In the genomic region with DNA sequence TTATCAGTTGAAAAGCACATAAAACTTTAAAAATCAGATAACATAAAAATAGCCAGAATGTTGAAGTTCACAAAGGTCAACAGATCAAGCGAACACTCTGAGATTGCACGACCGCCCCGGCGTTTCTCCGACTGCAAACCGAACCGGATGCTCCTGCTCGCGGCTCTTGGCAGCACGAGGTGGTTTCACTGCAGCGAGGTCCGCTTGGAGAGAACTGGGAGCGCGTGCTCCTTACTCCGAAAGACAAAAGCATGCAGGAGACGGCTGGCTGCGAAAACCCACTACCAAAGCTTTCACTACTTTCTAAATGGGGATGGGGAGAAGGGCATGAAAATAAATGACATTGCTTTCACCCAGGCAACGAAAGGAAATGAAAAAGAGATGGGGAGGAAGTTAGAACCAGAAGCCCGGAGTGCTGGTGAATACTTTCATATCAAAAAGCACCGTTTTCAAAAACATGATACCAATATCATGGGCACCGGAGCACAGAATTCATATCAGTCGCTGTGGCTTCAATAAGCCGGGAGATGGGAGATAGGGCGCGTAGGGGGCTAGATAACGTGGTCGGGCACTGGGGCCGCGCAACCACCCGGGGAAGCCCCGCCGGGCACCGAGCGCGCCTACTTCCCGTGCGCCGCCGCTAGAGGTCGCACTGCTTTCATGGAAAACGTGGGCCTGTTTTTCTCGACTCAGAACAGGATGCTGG, we compare ENCODE assay signal across 1 cellular context.
A peak's percentile ranks its signal among the peaks of the same experiment; 100 is the strongest.
TF ChIP-seq lines count a peak whose summit lies in the region.

No MANE protein-coding gene starts in this region.

TF ChIP-seq in HepG2, 621 proteins besides CTCF, POLR2A, EP300 and RAD21 (continued from another document and continues in another):
- no peak for TF ChIP-seq PAF1 (CRISPR knock-in tag; IDR thresholded peaks at IDR 0.05)
- TF ChIP-seq ZNF350 (CRISPR knock-in tag; IDR thresholded peaks at IDR 0.05; ENCODE audit: borderline replicate concordance, low read depth) = peak; percentile 58; the same call in 1 of the 2 replicates
- TF ChIP-seq ZNF615 (CRISPR knock-in tag; IDR thresholded peaks at IDR 0.05; ENCODE audit: borderline replicate concordance) = 0 out of 2 replicates have a peak, but pooled peaks have one; percentile 25
- TF ChIP-seq, protein P1, sequence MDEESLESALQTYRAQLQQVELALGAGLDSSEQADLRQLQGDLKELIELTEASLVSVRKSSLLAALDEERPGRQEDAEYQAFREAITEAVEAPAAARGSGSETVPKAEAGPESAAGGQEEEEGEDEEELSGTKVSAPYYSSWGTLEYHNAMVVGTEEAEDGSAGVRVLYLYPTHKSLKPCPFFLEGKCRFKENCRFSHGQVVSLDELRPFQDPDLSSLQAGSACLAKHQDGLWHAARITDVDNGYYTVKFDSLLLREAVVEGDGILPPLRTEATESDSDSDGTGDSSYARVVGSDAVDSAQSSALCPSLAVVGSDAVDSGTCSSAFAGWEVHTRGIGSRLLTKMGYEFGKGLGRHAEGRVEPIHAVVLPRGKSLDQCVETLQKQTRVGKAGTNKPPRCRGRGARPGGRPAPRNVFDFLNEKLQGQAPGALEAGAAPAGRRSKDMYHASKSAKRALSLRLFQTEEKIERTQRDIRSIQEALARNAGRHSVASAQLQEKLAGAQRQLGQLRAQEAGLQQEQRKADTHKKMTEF (CRISPR knock-in tag; IDR thresholded peaks at IDR 0.05) = peak; percentile 72; the same call in 1 of the 2 replicates
- TF ChIP-seq AGO1 (IDR thresholded peaks at IDR 0.05; ENCODE audit: low read depth, low read length, poor library complexity, severe bottlenecking) = peak; percentile 64
- TF ChIP-seq RBAK (CRISPR knock-in tag; IDR thresholded peaks at IDR 0.05) = no peak
- no peak for TF ChIP-seq NR2F6 (IDR thresholded peaks at IDR 0.05)
- TF ChIP-seq NR2F6 (CRISPR knock-in tag; IDR thresholded peaks at IDR 0.05) = peak; percentile 57; the same call in 1 of the 2 replicates
- peak in 1 of 2 experiments; percentile 14; a peak in 1 of 4 replicates for TF ChIP-seq NR2F1 (CRISPR knock-in tag; IDR thresholded peaks at IDR 0.05)
- TF ChIP-seq PRPF4 (IDR thresholded peaks at IDR 0.05; ENCODE audit: low read depth, low read length, poor library complexity, severe bottlenecking) = no peak
- TF ChIP-seq, protein P2, sequence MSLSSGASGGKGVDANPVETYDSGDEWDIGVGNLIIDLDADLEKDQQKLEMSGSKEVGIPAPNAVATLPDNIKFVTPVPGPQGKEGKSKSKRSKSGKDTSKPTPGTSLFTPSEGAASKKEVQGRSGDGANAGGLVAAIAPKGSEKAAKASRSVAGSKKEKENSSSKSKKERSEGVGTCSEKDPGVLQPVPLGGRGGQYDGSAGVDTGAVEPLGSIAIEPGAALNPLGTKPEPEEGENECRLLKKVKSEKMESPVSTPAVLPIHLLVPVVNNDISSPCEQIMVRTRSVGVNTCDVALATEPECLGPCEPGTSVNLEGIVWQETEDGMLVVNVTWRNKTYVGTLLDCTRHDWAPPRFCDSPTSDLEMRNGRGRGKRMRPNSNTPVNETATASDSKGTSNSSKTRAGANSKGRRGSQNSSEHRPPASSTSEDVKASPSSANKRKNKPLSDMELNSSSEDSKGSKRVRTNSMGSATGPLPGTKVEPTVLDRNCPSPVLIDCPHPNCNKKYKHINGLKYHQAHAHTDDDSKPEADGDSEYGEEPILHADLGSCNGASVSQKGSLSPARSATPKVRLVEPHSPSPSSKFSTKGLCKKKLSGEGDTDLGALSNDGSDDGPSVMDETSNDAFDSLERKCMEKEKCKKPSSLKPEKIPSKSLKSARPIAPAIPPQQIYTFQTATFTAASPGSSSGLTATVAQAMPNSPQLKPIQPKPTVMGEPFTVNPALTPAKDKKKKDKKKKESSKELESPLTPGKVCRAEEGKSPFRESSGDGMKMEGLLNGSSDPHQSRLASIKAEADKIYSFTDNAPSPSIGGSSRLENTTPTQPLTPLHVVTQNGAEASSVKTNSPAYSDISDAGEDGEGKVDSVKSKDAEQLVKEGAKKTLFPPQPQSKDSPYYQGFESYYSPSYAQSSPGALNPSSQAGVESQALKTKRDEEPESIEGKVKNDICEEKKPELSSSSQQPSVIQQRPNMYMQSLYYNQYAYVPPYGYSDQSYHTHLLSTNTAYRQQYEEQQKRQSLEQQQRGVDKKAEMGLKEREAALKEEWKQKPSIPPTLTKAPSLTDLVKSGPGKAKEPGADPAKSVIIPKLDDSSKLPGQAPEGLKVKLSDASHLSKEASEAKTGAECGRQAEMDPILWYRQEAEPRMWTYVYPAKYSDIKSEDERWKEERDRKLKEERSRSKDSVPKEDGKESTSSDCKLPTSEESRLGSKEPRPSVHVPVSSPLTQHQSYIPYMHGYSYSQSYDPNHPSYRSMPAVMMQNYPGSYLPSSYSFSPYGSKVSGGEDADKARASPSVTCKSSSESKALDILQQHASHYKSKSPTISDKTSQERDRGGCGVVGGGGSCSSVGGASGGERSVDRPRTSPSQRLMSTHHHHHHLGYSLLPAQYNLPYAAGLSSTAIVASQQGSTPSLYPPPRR (CRISPR knock-in tag; IDR thresholded peaks at IDR 0.05; ENCODE audit: borderline replicate concordance) = no peak
- TF ChIP-seq, protein P3, sequence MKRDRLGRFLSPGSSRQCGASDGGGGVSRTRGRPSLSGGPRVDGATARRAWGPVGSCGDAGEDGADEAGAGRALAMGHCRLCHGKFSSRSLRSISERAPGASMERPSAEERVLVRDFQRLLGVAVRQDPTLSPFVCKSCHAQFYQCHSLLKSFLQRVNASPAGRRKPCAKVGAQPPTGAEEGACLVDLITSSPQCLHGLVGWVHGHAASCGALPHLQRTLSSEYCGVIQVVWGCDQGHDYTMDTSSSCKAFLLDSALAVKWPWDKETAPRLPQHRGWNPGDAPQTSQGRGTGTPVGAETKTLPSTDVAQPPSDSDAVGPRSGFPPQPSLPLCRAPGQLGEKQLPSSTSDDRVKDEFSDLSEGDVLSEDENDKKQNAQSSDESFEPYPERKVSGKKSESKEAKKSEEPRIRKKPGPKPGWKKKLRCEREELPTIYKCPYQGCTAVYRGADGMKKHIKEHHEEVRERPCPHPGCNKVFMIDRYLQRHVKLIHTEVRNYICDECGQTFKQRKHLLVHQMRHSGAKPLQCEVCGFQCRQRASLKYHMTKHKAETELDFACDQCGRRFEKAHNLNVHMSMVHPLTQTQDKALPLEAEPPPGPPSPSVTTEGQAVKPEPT (CRISPR knock-in tag; IDR thresholded peaks at IDR 0.05; ENCODE audit: low read depth) = no peak
- no peak for TF ChIP-seq NFKBIZ (CRISPR knock-in tag; IDR thresholded peaks at IDR 0.05)
- TF ChIP-seq RBM22 (optimal IDR thresholded peaks at IDR 0.05; ENCODE audit: low read length) = no peak
- peak; percentile 41 for TF ChIP-seq MED1 (CRISPR knock-in tag; IDR thresholded peaks at IDR 0.05)
- no peak for TF ChIP-seq CC2D1A (CRISPR knock-in tag; IDR thresholded peaks at IDR 0.05)
- 0 out of 2 replicates have a peak, but pooled peaks have one; percentile 30 for TF ChIP-seq SIN3B (IDR thresholded peaks at IDR 0.05; ENCODE audit: low read length)
- TF ChIP-seq IRF2 (CRISPR knock-in tag; IDR thresholded peaks at IDR 0.05) = peak; percentile 48; the same call in 1 of the 2 replicates
- TF ChIP-seq, protein P4, sequence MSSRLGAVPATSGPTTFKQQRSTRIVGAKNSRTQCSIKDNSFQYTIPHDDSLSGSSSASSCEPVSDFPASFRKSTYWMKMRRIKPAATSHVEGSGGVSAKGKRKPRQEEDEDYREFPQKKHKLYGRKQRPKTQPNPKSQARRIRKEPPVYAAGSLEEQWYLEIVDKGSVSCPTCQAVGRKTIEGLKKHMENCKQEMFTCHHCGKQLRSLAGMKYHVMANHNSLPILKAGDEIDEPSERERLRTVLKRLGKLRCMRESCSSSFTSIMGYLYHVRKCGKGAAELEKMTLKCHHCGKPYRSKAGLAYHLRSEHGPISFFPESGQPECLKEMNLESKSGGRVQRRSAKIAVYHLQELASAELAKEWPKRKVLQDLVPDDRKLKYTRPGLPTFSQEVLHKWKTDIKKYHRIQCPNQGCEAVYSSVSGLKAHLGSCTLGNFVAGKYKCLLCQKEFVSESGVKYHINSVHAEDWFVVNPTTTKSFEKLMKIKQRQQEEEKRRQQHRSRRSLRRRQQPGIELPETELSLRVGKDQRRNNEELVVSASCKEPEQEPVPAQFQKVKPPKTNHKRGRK (CRISPR knock-in tag; IDR thresholded peaks at IDR 0.05) = no peak
- TF ChIP-seq, protein P5, sequence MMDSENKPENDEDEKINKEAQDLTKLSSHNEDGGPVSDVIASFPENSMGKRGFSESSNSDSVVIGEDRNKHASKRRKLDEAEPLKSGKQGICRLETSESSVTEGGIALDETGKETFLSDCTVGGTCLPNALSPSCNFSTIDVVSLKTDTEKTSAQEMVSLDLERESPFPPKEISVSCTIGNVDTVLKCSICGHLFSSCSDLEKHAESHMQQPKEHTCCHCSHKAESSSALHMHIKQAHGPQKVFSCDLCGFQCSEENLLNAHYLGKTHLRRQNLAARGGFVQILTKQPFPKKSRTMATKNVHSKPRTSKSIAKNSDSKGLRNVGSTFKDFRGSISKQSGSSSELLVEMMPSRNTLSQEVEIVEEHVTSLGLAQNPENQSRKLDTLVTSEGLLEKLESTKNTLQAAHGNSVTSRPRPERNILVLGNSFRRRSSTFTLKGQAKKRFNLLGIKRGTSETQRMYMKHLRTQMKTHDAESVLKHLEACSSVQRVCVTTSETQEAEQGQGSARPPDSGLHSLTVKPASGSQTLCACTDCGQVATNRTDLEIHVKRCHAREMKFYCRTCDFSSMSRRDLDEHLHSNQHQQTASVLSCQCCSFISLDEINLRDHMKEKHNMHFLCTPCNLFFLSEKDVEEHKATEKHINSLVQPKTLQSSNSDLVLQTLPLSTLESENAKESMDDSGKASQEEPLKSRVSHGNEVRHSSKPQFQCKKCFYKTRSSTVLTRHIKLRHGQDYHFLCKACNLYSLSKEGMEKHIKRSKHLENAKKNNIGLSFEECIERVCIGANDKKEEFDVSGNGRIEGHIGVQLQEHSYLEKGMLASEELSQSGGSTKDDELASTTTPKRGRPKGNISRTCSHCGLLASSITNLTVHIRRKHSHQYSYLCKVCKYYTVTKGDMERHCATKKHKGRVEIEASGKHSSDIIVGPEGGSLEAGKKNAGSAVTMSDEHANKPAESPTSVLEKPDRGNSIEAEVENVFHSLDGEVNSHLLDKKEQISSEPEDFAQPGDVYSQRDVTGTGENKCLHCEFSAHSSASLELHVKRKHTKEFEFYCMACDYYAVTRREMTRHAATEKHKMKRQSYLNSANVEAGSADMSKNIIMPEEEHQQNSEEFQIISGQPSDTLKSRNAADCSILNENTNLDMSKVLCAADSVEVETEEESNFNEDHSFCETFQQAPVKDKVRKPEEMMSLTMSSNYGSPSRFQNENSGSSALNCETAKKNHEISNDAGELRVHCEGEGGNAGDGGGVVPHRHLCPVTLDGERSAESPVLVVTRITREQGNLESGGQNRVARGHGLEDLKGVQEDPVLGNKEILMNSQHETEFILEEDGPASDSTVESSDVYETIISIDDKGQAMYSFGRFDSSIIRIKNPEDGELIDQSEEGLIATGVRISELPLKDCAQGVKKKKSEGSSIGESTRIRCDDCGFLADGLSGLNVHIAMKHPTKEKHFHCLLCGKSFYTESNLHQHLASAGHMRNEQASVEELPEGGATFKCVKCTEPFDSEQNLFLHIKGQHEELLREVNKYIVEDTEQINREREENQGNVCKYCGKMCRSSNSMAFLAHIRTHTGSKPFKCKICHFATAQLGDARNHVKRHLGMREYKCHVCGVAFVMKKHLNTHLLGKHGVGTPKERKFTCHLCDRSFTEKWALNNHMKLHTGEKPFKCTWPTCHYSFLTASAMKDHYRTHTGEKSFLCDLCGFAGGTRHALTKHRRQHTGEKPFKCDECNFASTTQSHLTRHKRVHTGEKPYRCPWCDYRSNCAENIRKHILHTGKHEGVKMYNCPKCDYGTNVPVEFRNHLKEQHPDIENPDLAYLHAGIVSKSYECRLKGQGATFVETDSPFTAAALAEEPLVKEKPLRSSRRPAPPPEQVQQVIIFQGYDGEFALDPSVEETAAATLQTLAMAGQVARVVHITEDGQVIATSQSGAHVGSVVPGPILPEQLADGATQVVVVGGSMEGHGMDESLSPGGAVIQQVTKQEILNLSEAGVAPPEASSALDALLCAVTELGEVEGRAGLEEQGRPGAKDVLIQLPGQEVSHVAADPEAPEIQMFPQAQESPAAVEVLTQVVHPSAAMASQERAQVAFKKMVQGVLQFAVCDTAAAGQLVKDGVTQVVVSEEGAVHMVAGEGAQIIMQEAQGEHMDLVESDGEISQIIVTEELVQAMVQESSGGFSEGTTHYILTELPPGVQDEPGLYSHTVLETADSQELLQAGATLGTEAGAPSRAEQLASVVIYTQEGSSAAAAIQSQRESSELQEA (CRISPR knock-in tag; IDR thresholded peaks at IDR 0.05; ENCODE audit: not compliant biosample characterization) = no peak
- TF ChIP-seq SRF (IDR thresholded peaks at IDR 0.05; ENCODE audit: low read depth, low read length) = no peak
- 0 out of 2 replicates have a peak, but pooled peaks have one; percentile 46 for TF ChIP-seq RNF2 (conservative IDR thresholded peaks at IDR 0.05; ENCODE audit: low read depth)
- TF ChIP-seq, protein P6, sequence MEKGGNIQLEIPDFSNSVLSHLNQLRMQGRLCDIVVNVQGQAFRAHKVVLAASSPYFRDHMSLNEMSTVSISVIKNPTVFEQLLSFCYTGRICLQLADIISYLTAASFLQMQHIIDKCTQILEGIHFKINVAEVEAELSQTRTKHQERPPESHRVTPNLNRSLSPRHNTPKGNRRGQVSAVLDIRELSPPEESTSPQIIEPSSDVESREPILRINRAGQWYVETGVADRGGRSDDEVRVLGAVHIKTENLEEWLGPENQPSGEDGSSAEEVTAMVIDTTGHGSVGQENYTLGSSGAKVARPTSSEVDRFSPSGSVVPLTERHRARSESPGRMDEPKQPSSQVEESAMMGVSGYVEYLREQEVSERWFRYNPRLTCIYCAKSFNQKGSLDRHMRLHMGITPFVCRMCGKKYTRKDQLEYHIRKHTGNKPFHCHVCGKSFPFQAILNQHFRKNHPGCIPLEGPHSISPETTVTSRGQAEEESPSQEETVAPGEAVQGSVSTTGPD (CRISPR knock-in tag; IDR thresholded peaks at IDR 0.05) = no peak
- peak; percentile 16; the same call in 1 of the 2 replicates for TF ChIP-seq BCL6 (CRISPR knock-in tag; IDR thresholded peaks at IDR 0.05)
- no peak for TF ChIP-seq ZNF562 (CRISPR knock-in tag; IDR thresholded peaks at IDR 0.05; ENCODE audit: borderline replicate concordance)
